Comparison of ENCODE assay signal across 17 cellular contexts in genomic region chr3:56620371-56620770, GRCh38.
DNase-seq lines count a peak whose midpoint lies in the region; ATAC-seq and TF ChIP-seq lines count a peak whose summit lies in the region.
"Had no signal": no experiment of that assay in that cellular context is flagged by ENCODE, and none has a peak within 500 bp of the region (broad histone marks: within the 10 kb centered on the region; RNA-seq: fewer than 3 reads in every experiment).

No MANE protein-coding gene starts in this region.

- H2AK5ac ChIP-seq in H9 (ENCODE audit: insufficient read length, low read length) (no peak overlapping the region), mesendoderm (ENCODE audit: low read length) (no peak overlapping the region)

- no peaks in the 10 kb centered on the region for H3K4me1 ChIP-seq in H9 (ENCODE audit: insufficient read depth, low read length)
- no peaks in the 10 kb centered on the region for H3K4me1 ChIP-seq in naive thymus-derived CD4-positive, alpha-beta T cell (ENCODE audit: control insufficient read depth in 2 of 2, insufficient read depth in 2 of 2, low read length in 2 of 2)
- H3K4me1 ChIP-seq in mesendoderm (ENCODE audit: control insufficient read depth, low read depth, low read length) = no peaks in the 10 kb centered on the region

- no peaks in the 10 kb centered on the region for H4K20me1 ChIP-seq in H9 (ENCODE audit: control insufficient read depth, insufficient read depth, insufficient read length)

- POLR2A ChIA-PET in activated CD4-positive, alpha-beta T cell treated with anti-CD3 and anti-CD28 coated beads, Interleukin-2, amount 10 ng/mL, durations not matched to agents 7 days and 5 days (lab: Charles Lee) = no interaction called here
- POLR2A ChIA-PET in naive thymus-derived CD4-positive, alpha-beta T cell (lab: Charles Lee) = interaction anchor here (1.4 kb wide), 1 partner anchor 9 kb away, joined by 4 read pairs; no protein-coding TSS in a partner anchor

- no peaks in the 10 kb centered on the region for H3K9me3 ChIP-seq in H9 (ENCODE audit: control insufficient read depth, low read depth, low read length)
- no peaks in the 10 kb centered on the region for H3K9me3 ChIP-seq in naive thymus-derived CD4-positive, alpha-beta T cell (ENCODE audit: control insufficient read depth in 2 of 3, low read length in 3 of 3)

- H3K36me3 ChIP-seq in naive thymus-derived CD4-positive, alpha-beta T cell (ENCODE audit: control insufficient read depth in 2 of 3, insufficient read depth in 3 of 3, low read length in 3 of 3) = peaks cover 0 to 78% (median 25%) of the 10 kb centered on the region in 3 experiments
- H3K36me3 ChIP-seq in mesendoderm (ENCODE audit: control insufficient read depth, insufficient read depth, low read length) = peaks cover 4% of the 10 kb centered on the region

- H3K18ac ChIP-seq in H9 (ENCODE audit: insufficient read length, low read depth, low read length) (no peak overlapping the region), mesendoderm (ENCODE audit: low read length) (no peak overlapping the region)

- H3K4me2 ChIP-seq in H9 (ENCODE audit: insufficient read depth, insufficient read length, low read length) = no peak overlapping the region
- no peak overlapping the region for H3K4me2 ChIP-seq in mesendoderm (ENCODE audit: low read length)
- H3K4me2 ChIP-seq: PC-9 had no signal

- no peak overlapping the region for H2BK12ac ChIP-seq in H9 (ENCODE audit: insufficient read length, low read depth, low read length)

- CTCF ChIA-PET in activated CD4-positive, alpha-beta T cell treated with anti-CD3 and anti-CD28 coated beads, Interleukin-2, amount 10 ng/mL, durations not matched to agents 7 days and 5 days (lab: Charles Lee) = interaction anchor here (1.4 kb wide), 1 partner anchor 100 kb away, joined by 3 read pairs; no protein-coding TSS in a partner anchor
- CTCF ChIA-PET in naive thymus-derived CD4-positive, alpha-beta T cell (lab: Charles Lee) = no interaction called here

- H2AFZ ChIP-seq in H9 (ENCODE audit: low read length) = no peak overlapping the region
- H2AFZ ChIP-seq: PC-9 had no signal

- H4K8ac ChIP-seq in H9 (replicated peaks; ENCODE audit: insufficient read length, low read depth, low read length) (no peak overlapping the region), mesendoderm (ENCODE audit: low read depth, low read length) (no peak overlapping the region)

- DNase-seq in activated CD4-positive, alpha-beta T cell treated with anti-CD3 and anti-CD28 coated beads, Interleukin-2, amount 10 ng/mL, durations not matched to agents 7 days and 5 days = no peak
- DNase-seq in activated CD4-positive, alpha-beta T cell treated with anti-CD3 and anti-CD28 coated beads, Interleukin-2, amount 50 U/mL, for 1 hour = no peak
- DNase-seq in H9 (no peak), amniotic epithelial cell (ENCODE audit: low read depth) (peak; percentile 83), ACHN (no peak), LoVo (ENCODE audit: low spot score) (no peak), mesendoderm (no peak)
- DNase-seq in naive thymus-derived CD4-positive, alpha-beta T cell = no peak
- DNase-seq: Kasumi-1; NCI-H1436; NCI-H748 treated with DMSO at 0.1 percent for 48 hours; PC-9; stimulated activated naive B cell treated with anti-CD40 and anti-IgM and Interleukin-4, amounts not matched to agents 10 μg/mL and 1 μg/mL and 100 μg/mL, for 72 hours; T-helper 9 cell had no signal

- H3K27me3 Mint-ChIP-seq in activated CD4-positive, alpha-beta T cell treated with anti-CD3 and anti-CD28 coated beads, Interleukin-2, amount 10 ng/mL, durations not matched to agents 7 days and 5 days = no peaks in the 10 kb centered on the region
- no peaks in the 10 kb centered on the region for H3K27me3 Mint-ChIP-seq in H9 (ENCODE audit: low read depth)
- H3K27me3 Mint-ChIP-seq in naive thymus-derived CD4-positive, alpha-beta T cell = no peaks in the 10 kb centered on the region
- H3K27me3 Mint-ChIP-seq: stimulated activated naive B cell treated with anti-CD40 and anti-IgM and Interleukin-4, amounts not matched to agents 10 μg/mL and 1 μg/mL and 100 μg/mL, for 72 hours had no signal

- peaks cover 9% of the 10 kb centered on the region for H3K4me1 Mint-ChIP-seq in activated CD4-positive, alpha-beta T cell treated with anti-CD3 and anti-CD28 coated beads, Interleukin-2, amount 10 ng/mL, durations not matched to agents 7 days and 5 days
- H3K4me1 Mint-ChIP-seq in H9 = peaks cover 3 to 8% of the 10 kb centered on the region in 2 experiments; a peak in 3 of 4 replicates
- H3K4me1 Mint-ChIP-seq in naive thymus-derived CD4-positive, alpha-beta T cell = peaks cover 4 to 26% (median 13%) of the 10 kb centered on the region in 7 donors
- H3K4me1 Mint-ChIP-seq: neural crest cell had no signal

- no peak overlapping the region for H2BK5ac ChIP-seq in H9 (ENCODE audit: insufficient read length, low read length)
- H2BK5ac ChIP-seq in mesendoderm (ENCODE audit: low read length) = no peak overlapping the region

- H3K27ac ChIP-seq in H9 (ENCODE audit: insufficient read length, low read depth, low read length) (no peak overlapping the region), mesendoderm (ENCODE audit: low read depth, low read length) (no peak overlapping the region)
- no peak overlapping the region for H3K27ac ChIP-seq in naive thymus-derived CD4-positive, alpha-beta T cell (ENCODE audit: low read depth, low read length)
- H3K27ac ChIP-seq: epithelial cell of prostate, PC-9 had no signal

- H3K9ac ChIP-seq in H9 (ENCODE audit: extremely low read depth, insufficient read length, low read length) = no peak overlapping the region
- no peak overlapping the region for H3K9ac ChIP-seq in mesendoderm (ENCODE audit: low read length)

- peak overlapping the region; percentile 10 for H3K27ac Mint-ChIP-seq in activated CD4-positive, alpha-beta T cell treated with anti-CD3 and anti-CD28 coated beads, Interleukin-2, amount 10 ng/mL, durations not matched to agents 7 days and 5 days
- H3K27ac Mint-ChIP-seq in H9 = peak overlapping the region in 2 of 3 experiments; percentile 40 to 58; a peak in 3 of 7 replicates
- H3K27ac Mint-ChIP-seq in naive thymus-derived CD4-positive, alpha-beta T cell = peak overlapping the region in 8 of 9 donors; percentile 14 to 81 (median 58)

- no peaks in the 10 kb centered on the region for H3K79me2 ChIP-seq in H9 (ENCODE audit: insufficient read depth, low read length)
- no peaks in the 10 kb centered on the region for H3K79me2 ChIP-seq in mesendoderm (ENCODE audit: control insufficient read depth, insufficient read depth, low read length)

- ATAC-seq in naive thymus-derived CD4-positive, alpha-beta T cell = no peak

- no peak overlapping the region for H2BK20ac ChIP-seq in H9 (ENCODE audit: low read depth, low read length, poor library complexity, severe bottlenecking)

- H4K91ac ChIP-seq in H9 (ENCODE audit: insufficient read length, low read depth, low read length) = no peak overlapping the region

- intact Hi-C loops in naive thymus-derived CD4-positive, alpha-beta T cell (cut with micrococcal nuclease) = no loop called here

- no CpG with 5 or more reads among the region's 2 CpGs for WGBS in H9 (ENCODE audit: extremely low coverage, insufficient read length, low lambda C conversion rate)
- WGBS in mesendoderm (ENCODE audit: extremely low coverage, insufficient coverage, low lambda C conversion rate) = no CpG with 5 or more reads among the region's 2 CpGs

- no peak for TF ChIP-seq CTCF in H9 (conservative IDR thresholded peaks at IDR 0.05)

- no peak overlapping the region for H3K4me3 ChIP-seq in naive thymus-derived CD4-positive, alpha-beta T cell (ENCODE audit: low read length)
- no peak overlapping the region for H3K4me3 ChIP-seq in mesendoderm (ENCODE audit: low read length)
- H3K4me3 ChIP-seq: lung, PC-9 had no signal

- no peak overlapping the region for H3K23ac ChIP-seq in H9 (ENCODE audit: insufficient read length, low read depth, low read length)
- H3K23ac ChIP-seq in mesendoderm (ENCODE audit: low read length) = no peak overlapping the region

- in situ Hi-C loops in ACHN (cut with HindIII; ENCODE audit: low pct_ligation_motif_present, low pct_unique_long_range_greater_than_20kb, low sequenced_read_pairs) = no loop called here

- no peak overlapping the region for H3K14ac ChIP-seq in H9 (ENCODE audit: insufficient read depth, low read length)

- H3K36me3 Mint-ChIP-seq in activated CD4-positive, alpha-beta T cell treated with anti-CD3 and anti-CD28 coated beads, Interleukin-2, amount 10 ng/mL, durations not matched to agents 7 days and 5 days (ENCODE audit: low read depth) = peaks cover 81% of the 10 kb centered on the region
- H3K36me3 Mint-ChIP-seq in H9 (ENCODE audit: insufficient read depth in 1 of 3, low read depth in 3 of 3) = peaks cover 23 to 81% (median 70%) of the 10 kb centered on the region in 3 experiments; a peak in 6 of 7 replicates
- peaks cover 21 to 69% (median 50%) of the 10 kb centered on the region in 5 donors for H3K36me3 Mint-ChIP-seq in naive thymus-derived CD4-positive, alpha-beta T cell

- no peaks in the 10 kb centered on the region for H3K23me2 ChIP-seq in H9 (ENCODE audit: insufficient read length, low read depth, low read length, poor library complexity, severe bottlenecking)

- H3K56ac ChIP-seq in H9 (ENCODE audit: insufficient read length, low read depth, low read length) (no peak overlapping the region), mesendoderm (ENCODE audit: low read length) (no peak overlapping the region)

- H3K9me3 Mint-ChIP-seq in activated CD4-positive, alpha-beta T cell treated with anti-CD3 and anti-CD28 coated beads, Interleukin-2, amount 10 ng/mL, durations not matched to agents 7 days and 5 days = peaks cover 2% of the 10 kb centered on the region
- H3K9me3 Mint-ChIP-seq in H9 = no peaks in the 10 kb centered on the region
- no peaks in the 10 kb centered on the region for H3K9me3 Mint-ChIP-seq in naive thymus-derived CD4-positive, alpha-beta T cell
- H3K9me3 Mint-ChIP-seq: neural crest cell had no signal

- H2BK15ac ChIP-seq in H9 (ENCODE audit: low read depth, low read length) (no peak overlapping the region), mesendoderm (replicated peaks; ENCODE audit: low read depth) (no peak overlapping the region)

- H4K5ac ChIP-seq in H9 (ENCODE audit: insufficient read length, low read depth, low read length) (no peak overlapping the region), mesendoderm (ENCODE audit: low read length) (no peak overlapping the region)

- no peaks in the 10 kb centered on the region for H3K27me3 ChIP-seq in H9 (ENCODE audit: insufficient read depth, low read length)
- no peaks in the 10 kb centered on the region for H3K27me3 ChIP-seq in naive thymus-derived CD4-positive, alpha-beta T cell (ENCODE audit: control insufficient read depth in 2 of 2, insufficient read depth in 2 of 2, low read length in 2 of 2)
- no peaks in the 10 kb centered on the region for H3K27me3 ChIP-seq in mesendoderm (ENCODE audit: insufficient read depth, low read length, poor library complexity)

- H2BK120ac ChIP-seq in H9 (ENCODE audit: low read depth, low read length, poor library complexity, severe bottlenecking) (no peak overlapping the region), mesendoderm (ENCODE audit: low read depth, low read length) (no peak overlapping the region)

- no peak overlapping the region for H3K4ac ChIP-seq in H9 (ENCODE audit: low read depth, low read length)
- H3K4ac ChIP-seq in mesendoderm (ENCODE audit: low read depth, low read length) = no peak overlapping the region

- H3T11ph ChIP-seq in H9 (ENCODE audit: low read length) = no peak overlapping the region

- H3K79me1 ChIP-seq in H9 (ENCODE audit: insufficient read depth, low read depth, low read length, poor library complexity, severe bottlenecking) (no peaks in the 10 kb centered on the region), mesendoderm (ENCODE audit: low read length) (no peaks in the 10 kb centered on the region)

- no peak overlapping the region for H3K4me3 Mint-ChIP-seq in activated CD4-positive, alpha-beta T cell treated with anti-CD3 and anti-CD28 coated beads, Interleukin-2, amount 10 ng/mL, durations not matched to agents 7 days and 5 days
- no peak overlapping the region for H3K4me3 Mint-ChIP-seq in H9
- no peak overlapping the region for H3K4me3 Mint-ChIP-seq in naive thymus-derived CD4-positive, alpha-beta T cell
- H3K4me3 Mint-ChIP-seq: neural crest cell; stimulated activated naive B cell treated with anti-CD40 and anti-IgM and Interleukin-4, amounts not matched to agents 10 μg/mL and 1 μg/mL and 100 μg/mL, for 72 hours had no signal
